ENCODE assay signal across 8 cellular contexts in genomic region chr7:100894860-100895700, GRCh38. TPM values are rescaled to one million over a fixed set of nuclear protein-coding genes. Genes with fewer than 3 reads are reported as not detected.
DNase-seq lines count a peak whose midpoint lies in the region; ATAC-seq, FAIRE-seq and TF ChIP-seq lines count a peak whose summit lies in the region.

No MANE protein-coding gene starts in this region.

- H4K20me1 ChIP-seq in GM12878 (ENCODE audit: control insufficient read depth, insufficient read depth): no peaks in the 10 kb centered on the region

- peaks cover 11% of the 10 kb centered on the region for H3K27me3 ChIP-seq in SJCRH30
- H3K27me3 ChIP-seq in GM12878 (replicated peaks in 1 of 2; ENCODE audit: control insufficient read depth in 2 of 2, insufficient read depth in 2 of 2, low read length in 1 of 2): peaks cover 6 to 7% of the 10 kb centered on the region in 2 experiments

- WGBS in GM12878 (ENCODE audit: insufficient coverage, insufficient replicate concordance, low lambda C conversion rate, missing lambda C conversion rate): 1% methylated on average over 34 of the region's 83 CpGs

- no peaks in the 10 kb centered on the region; the same call in 1 of the 2 replicates for H3K4me1 ChIP-seq in SJCRH30
- peaks cover 19% of the 10 kb centered on the region for H3K4me1 ChIP-seq in GM12878 (ENCODE audit: control insufficient read depth, insufficient read depth, low read length)

- CTCF ChIA-PET in GM12878 (lab: Yijun Ruan, JAX): interaction anchor here (1.0 to 2.5 kb wide), 10 partner anchors 20 to 299 kb away, joined by 3 to 17 read pairs (median 4); partner anchors contain the start of genes SLC12A9 and SRRT

- peak; percentile 72 for TF ChIP-seq RAD21 in GM12878 (IDR thresholded peaks at IDR 0.05; ENCODE audit: insufficient read depth, low read depth, low read length)

- POLR2A ChIA-PET in GM12878 (lab: Charles Lee): interaction anchor here (0.5 kb wide), 1 partner anchor 206 kb away, joined by 4 read pairs; no protein-coding TSS in a partner anchor

- SMC1A ChIA-PET in GM12878 (lab: Charles Lee; ENCODE audit: uncharacterized antibody, unreplicated experiment): interaction anchor here (1.4 to 1.9 kb wide), 3 partner anchors 163 to 249 kb away, joined by 3 to 5 read pairs (median 4); no protein-coding TSS in a partner anchor

- H3K27ac ChIP-seq in SJCRH30 (no peak overlapping the region), GM12878 (ENCODE audit: control insufficient read depth, insufficient read depth) (no peak overlapping the region)

- DNase-seq in NCI-H2196 (lab: John Stamatoyannopoulos, UW; ENCODE audit: unreplicated experiment) (peak; percentile 44), NCI-H2196 treated with DMSO at 0.1 percent for 48 hours (lab: John Stamatoyannopoulos, UW; ENCODE audit: unreplicated experiment) (no peak), SJCRH30 (peak; percentile 61 to 76), GM12878 (ENCODE audit: low read depth, low spot score) (no peak), iPS-NIHi11 (ENCODE audit: low spot score) (peak; percentile 80), GDM1 (lab: John Stamatoyannopoulos, UW) (no peak), sciatic nerve (ENCODE audit: low spot score) (no peak)
- DNase-seq in stimulated activated CD4-positive, alpha-beta T cell treated with anti-CD3 and anti-CD28 coated beads, Interleukin-15, amount 100 ng/mL, for 24 hours: peak; percentile 68

- intact Hi-C loops in GM12878 (cut with micrococcal nuclease; ENCODE audit: unreplicated experiment): loop anchor here (1.0 to 5.0 kb wide), 2 partner anchors 72 to 182 kb away; partner anchors contain the start of gene MUC12
- intact Hi-C loops in sciatic nerve (cut with DNase I): loop anchor here (5.0 kb wide), 1 partner anchor 162 kb away; no protein-coding TSS in a partner anchor

- peak; percentile 34 for ATAC-seq in GM12878
- no peak for ATAC-seq in sciatic nerve

- TF ChIP-seq EP300 in GM12878 (IDR thresholded peaks at IDR 0.05; ENCODE audit: borderline replicate concordance in 1 of 2, control insufficient read depth in 1 of 2, low read depth in 2 of 2, low read length in 2 of 2): no peak

- in situ Hi-C loops in GM12878 (cut with MboI): loop anchor here (5.0 kb wide), 1 partner anchor 162 kb away; no protein-coding TSS in a partner anchor

- H3K4me3 ChIP-seq in SJCRH30 (peak overlapping the region; percentile 50), GM12878 (peak overlapping the region; percentile 78)

- no TSS peak for BruUV-seq in GM12878 (replicated peaks; lab: Mats Ljungman, UMichigan)

- FAIRE-seq in GM12878 (lab: Jason Lieb, UNC): peak; percentile 27

- RAD21 ChIA-PET in GM12878 (lab: Charles Lee; ENCODE audit: unreplicated experiment): interaction anchor here (0.6 to 1.5 kb wide), 5 partner anchors 23 to 664 kb away, joined by 3 to 4 read pairs (median 3); partner anchors contain the start of gene SLC12A9

- H3K36me3 ChIP-seq in SJCRH30 (no peaks in the 10 kb centered on the region), GM12878 (ENCODE audit: control insufficient read depth in 2 of 2, insufficient read depth in 2 of 2, low read length in 1 of 2) (no peaks in the 10 kb centered on the region)

- no peak for TF ChIP-seq POLR2A in GM12878 (IDR thresholded peaks at IDR 0.05; ENCODE audit: low read depth, low read length)

- peak overlapping the region; percentile 27; the same call in 1 of the 2 replicates for H3K9ac ChIP-seq in GM12878 (ENCODE audit: control insufficient read depth, insufficient read depth, low read length)

- peak; percentile 72 to 91 (median 74) for TF ChIP-seq CTCF in GM12878 (IDR thresholded peaks at IDR 0.05 in 2 of 3, conservative IDR thresholded peaks at IDR 0.05 in 1 of 3; ENCODE audit: control insufficient read depth in 2 of 3, extremely low read depth in 1 of 3, insufficient read depth in 1 of 3, low read depth in 3 of 3, low read length in 3 of 3)

- H3K9me3 ChIP-seq in SJCRH30 (replicated peaks) (no peaks in the 10 kb centered on the region), GM12878 (replicated peaks; ENCODE audit: control insufficient read depth, insufficient read depth, low read length) (no peaks in the 10 kb centered on the region)

- no peaks in the 10 kb centered on the region for H3K79me2 ChIP-seq in GM12878 (ENCODE audit: control insufficient read depth, insufficient read depth, low read length)

- H2AFZ ChIP-seq in GM12878 (ENCODE audit: control insufficient read depth, low read depth, low read length): peak overlapping the region; percentile 58

- peak overlapping the region; percentile 82 for H3K4me2 ChIP-seq in GM12878 (ENCODE audit: control insufficient read depth, insufficient read depth)

RNA-seq across cellular contexts. Expression of gene ACHE, which starts 0.6 kb away (rescaled TPM):
- total RNA-seq in SJCRH30 (2014; rRNA removed; shearing (Covaris generic)): 1.3 and 1.5 TPM in 2 replicates
- 7.2 and 9.2 TPM in 2 replicates for total RNA-seq in GM12878 (2013; cell fraction: nucleolus; rRNA removed)
- total RNA-seq in GM12878 (2014; rRNA removed): 1.5 and 1.9 TPM in 2 replicates
- 0.72 and 0.74 TPM in 2 replicates for total RNA-seq in GM12878 (2014; rRNA removed; fragmentation: Illumina TruSeq; extraction: Trizol)
- 5.0 and 5.1 TPM in 2 replicates for total RNA-seq in GM12878 (2021)
- polyA plus RNA-seq in GM12878 (2011; ENCODE audit: low read depth): 0.52 TPM
- 0.97 and 2.3 TPM in 2 replicates for polyA plus RNA-seq in GM12878 (2011; rRNA removed)
- 1.5 and 2.4 TPM in 2 replicates for polyA plus RNA-seq in GM12878 (2011; cell fraction: cytosol; rRNA removed)
- 18.9 and 19.2 TPM in 2 replicates for polyA plus RNA-seq in GM12878 (2011; cell fraction: nucleus; rRNA removed)
- 2.8 and 3.2 TPM in 2 replicates for polyA plus RNA-seq in GM12878 (2012)
- polyA plus RNA-seq in GM12878 (2014; fragmentation: Illumina TruSeq; extraction: Trizol): 0.21 and 0.69 TPM in 2 replicates
- polyA plus RNA-seq in GM12878 (2014; fragmentation: Nextera tagmentation; extraction: Ambion mirVana): under 1 TPM in 1 of 2 experiments, not detected in 1; 0.07 TPM
- polyA plus RNA-seq in GM12878 (2014; rRNA removed): 4.5 and 6.7 TPM in 2 replicates
- polyA plus RNA-seq in GM12878 (2016; fragmentation: Nextera tagmentation; extraction: Ambion mirVana): 1 to 10 TPM; 2.3 to 2.5 TPM
- 0.59 and 1.2 TPM in 2 replicates for polyA minus RNA-seq in GM12878 (2011; rRNA and poly(A)+ RNA removed)
- 0.42 and 1.5 TPM in 2 replicates for polyA minus RNA-seq in GM12878 (2011; cell fraction: cytosol; rRNA and poly(A)+ RNA removed)
- 2.3 and 3.5 TPM in 2 replicates for polyA minus RNA-seq in GM12878 (2011; cell fraction: nucleus; rRNA and poly(A)+ RNA removed)
- 0.94 TPM for total RNA-seq in sciatic nerve

RNA-seq across cellular contexts. Expression of gene UFSP1, which starts 5.6 kb away (rescaled TPM):
- total RNA-seq in SJCRH30 (2014; rRNA removed; shearing (Covaris generic)): 5.5 and 6.1 TPM in 2 replicates
- 5.4 and 5.8 TPM in 2 replicates for total RNA-seq in GM12878 (2013; cell fraction: nucleolus; rRNA removed)
- total RNA-seq in GM12878 (2014; rRNA removed) (10.6 and 10.8 TPM in 2 replicates), GM12878 (2014; rRNA removed; fragmentation: Illumina TruSeq; extraction: Trizol) (1.3 and 1.6 TPM in 2 replicates), GM12878 (2021) (4.7 and 5.6 TPM in 2 replicates), sciatic nerve (2.9 TPM)
- polyA plus RNA-seq in GM12878 (2011; ENCODE audit: low read depth): not detected
- polyA plus RNA-seq in GM12878 (2011; rRNA removed) (0.20 and 0.96 TPM in 2 replicates), GM12878 (2014; fragmentation: Illumina TruSeq; extraction: Trizol) (0.48 and 0.75 TPM in 2 replicates), GM12878 (2014; fragmentation: Nextera tagmentation; extraction: Ambion mirVana) (under 1 TPM; 0.14 to 0.57 TPM), GM12878 (2014; rRNA removed) (7.2 and 9.7 TPM in 2 replicates), GM12878 (2016; fragmentation: Nextera tagmentation; extraction: Ambion mirVana) (1 to 10 TPM; 4.0 to 4.6 TPM)
- 0.43 and 1.2 TPM in 2 replicates for polyA plus RNA-seq in GM12878 (2011; cell fraction: cytosol; rRNA removed)
- 1.9 and 2.5 TPM in 2 replicates for polyA plus RNA-seq in GM12878 (2011; cell fraction: nucleus; rRNA removed)
- 1.0 and 1.2 TPM in 2 replicates for polyA plus RNA-seq in GM12878 (2012)
- 1.8 and 2.0 TPM in 2 replicates for polyA minus RNA-seq in GM12878 (2011; rRNA and poly(A)+ RNA removed)
- 1.2 TPM in 1 of 2 replicates, not detected in the other for polyA minus RNA-seq in GM12878 (2011; cell fraction: cytosol; rRNA and poly(A)+ RNA removed)
- 5.0 and 8.5 TPM in 2 replicates for polyA minus RNA-seq in GM12878 (2011; cell fraction: nucleus; rRNA and poly(A)+ RNA removed)

RNA-seq across cellular contexts. Expression of gene SRRT, which starts 20.2 kb away (rescaled TPM):
- 140 and 156 TPM in 2 replicates for total RNA-seq in SJCRH30 (2014; rRNA removed; shearing (Covaris generic))
- 86.6 and 97.1 TPM in 2 replicates for total RNA-seq in GM12878 (2013; cell fraction: nucleolus; rRNA removed)
- total RNA-seq in GM12878 (2014; rRNA removed) (94.0 and 104 TPM in 2 replicates), GM12878 (2014; rRNA removed; fragmentation: Illumina TruSeq; extraction: Trizol) (58.3 and 67.6 TPM in 2 replicates), GM12878 (2021) (230 and 254 TPM in 2 replicates), sciatic nerve (114 TPM)
- 170 TPM for polyA plus RNA-seq in GM12878 (2011; ENCODE audit: low read depth)
- polyA plus RNA-seq in GM12878 (2011; rRNA removed) (24.2 and 43.9 TPM in 2 replicates), GM12878 (2014; fragmentation: Illumina TruSeq; extraction: Trizol) (69.0 and 120 TPM in 2 replicates), GM12878 (2014; fragmentation: Nextera tagmentation; extraction: Ambion mirVana) (10 to 100 TPM; 11.1 to 33.6 TPM), GM12878 (2014; rRNA removed) (119 and 148 TPM in 2 replicates), GM12878 (2016; fragmentation: Nextera tagmentation; extraction: Ambion mirVana) (100 to 1,000 TPM; 187 to 189 TPM)
- 44.5 and 51.1 TPM in 2 replicates for polyA plus RNA-seq in GM12878 (2011; cell fraction: cytosol; rRNA removed)
- polyA plus RNA-seq in GM12878 (2011; cell fraction: nucleus; rRNA removed): 387 and 494 TPM in 2 replicates
- polyA plus RNA-seq in GM12878 (2012): 115 and 154 TPM in 2 replicates
- polyA minus RNA-seq in GM12878 (2011; rRNA and poly(A)+ RNA removed): 31.1 and 33.8 TPM in 2 replicates
- polyA minus RNA-seq in GM12878 (2011; cell fraction: cytosol; rRNA and poly(A)+ RNA removed): 38.4 and 40.6 TPM in 2 replicates
- 57.3 and 98.4 TPM in 2 replicates for polyA minus RNA-seq in GM12878 (2011; cell fraction: nucleus; rRNA and poly(A)+ RNA removed)

RNA-seq across cellular contexts. Expression of gene TRIP6, which starts 27.9 kb away (rescaled TPM):
- 42.1 and 49.3 TPM in 2 replicates for total RNA-seq in SJCRH30 (2014; rRNA removed; shearing (Covaris generic))
- 23.7 and 24.0 TPM in 2 replicates for total RNA-seq in GM12878 (2013; cell fraction: nucleolus; rRNA removed)
- 26.4 and 32.3 TPM in 2 replicates for total RNA-seq in GM12878 (2014; rRNA removed)
- total RNA-seq in GM12878 (2014; rRNA removed; fragmentation: Illumina TruSeq; extraction: Trizol): 15.4 and 16.2 TPM in 2 replicates
- 45.3 and 47.4 TPM in 2 replicates for total RNA-seq in GM12878 (2021)
- polyA plus RNA-seq in GM12878 (2011; ENCODE audit: low read depth): 10.0 TPM
- polyA plus RNA-seq in GM12878 (2011; rRNA removed): 14.2 and 21.3 TPM in 2 replicates
- 24.6 and 35.7 TPM in 2 replicates for polyA plus RNA-seq in GM12878 (2011; cell fraction: cytosol; rRNA removed)
- polyA plus RNA-seq in GM12878 (2011; cell fraction: nucleus; rRNA removed): 37.9 and 42.2 TPM in 2 replicates
- polyA plus RNA-seq in GM12878 (2012): 29.8 and 31.4 TPM in 2 replicates
- polyA plus RNA-seq in GM12878 (2014; fragmentation: Illumina TruSeq; extraction: Trizol): 1.7 and 8.5 TPM in 2 replicates
- polyA plus RNA-seq in GM12878 (2014; fragmentation: Nextera tagmentation; extraction: Ambion mirVana): 1 to 10 TPM; 2.5 to 7.1 TPM
- 36.6 and 40.3 TPM in 2 replicates for polyA plus RNA-seq in GM12878 (2014; rRNA removed)
- polyA plus RNA-seq in GM12878 (2016; fragmentation: Nextera tagmentation; extraction: Ambion mirVana): 10 to 100 TPM; 29.7 to 36.5 TPM
- 12.7 and 22.8 TPM in 2 replicates for polyA minus RNA-seq in GM12878 (2011; rRNA and poly(A)+ RNA removed)
- 7.1 and 9.1 TPM in 2 replicates for polyA minus RNA-seq in GM12878 (2011; cell fraction: cytosol; rRNA and poly(A)+ RNA removed)
- 12.3 and 19.0 TPM in 2 replicates for polyA minus RNA-seq in GM12878 (2011; cell fraction: nucleus; rRNA and poly(A)+ RNA removed)
- 62.6 TPM for total RNA-seq in sciatic nerve

RNA-seq across cellular contexts. Expression of gene SLC12A9, which starts 42.6 kb away (rescaled TPM):
- total RNA-seq in SJCRH30 (2014; rRNA removed; shearing (Covaris generic)): 12.2 and 15.0 TPM in 2 replicates
- 21.5 and 26.6 TPM in 2 replicates for total RNA-seq in GM12878 (2013; cell fraction: nucleolus; rRNA removed)
- total RNA-seq in GM12878 (2014; rRNA removed): 11.1 and 16.7 TPM in 2 replicates
- 5.5 and 6.3 TPM in 2 replicates for total RNA-seq in GM12878 (2014; rRNA removed; fragmentation: Illumina TruSeq; extraction: Trizol)
- total RNA-seq in GM12878 (2021): 16.5 and 18.5 TPM in 2 replicates
- 3.9 TPM for polyA plus RNA-seq in GM12878 (2011; ENCODE audit: low read depth)
- 8.6 and 15.3 TPM in 2 replicates for polyA plus RNA-seq in GM12878 (2011; rRNA removed)
- polyA plus RNA-seq in GM12878 (2011; cell fraction: cytosol; rRNA removed): 14.5 and 20.6 TPM in 2 replicates
- 53.9 and 65.6 TPM in 2 replicates for polyA plus RNA-seq in GM12878 (2011; cell fraction: nucleus; rRNA removed)
- polyA plus RNA-seq in GM12878 (2012): 11.3 and 13.5 TPM in 2 replicates
- 4.3 and 10.9 TPM in 2 replicates for polyA plus RNA-seq in GM12878 (2014; fragmentation: Illumina TruSeq; extraction: Trizol)
- polyA plus RNA-seq in GM12878 (2014; fragmentation: Nextera tagmentation; extraction: Ambion mirVana): under 1 TPM; 0.24 to 0.35 TPM
- polyA plus RNA-seq in GM12878 (2014; rRNA removed): 18.5 and 24.3 TPM in 2 replicates
- polyA plus RNA-seq in GM12878 (2016; fragmentation: Nextera tagmentation; extraction: Ambion mirVana): 1 to 10 TPM; 5.0 to 7.8 TPM
- polyA minus RNA-seq in GM12878 (2011; rRNA and poly(A)+ RNA removed): 7.6 and 16.3 TPM in 2 replicates
- polyA minus RNA-seq in GM12878 (2011; cell fraction: cytosol; rRNA and poly(A)+ RNA removed): 5.8 and 6.3 TPM in 2 replicates
- polyA minus RNA-seq in GM12878 (2011; cell fraction: nucleus; rRNA and poly(A)+ RNA removed): 7.0 and 10.4 TPM in 2 replicates
- 28.7 TPM for total RNA-seq in sciatic nerve

Comparison
In these comparisons a context has a peak if more than half of its experiments do, and no peak if none do; other contexts are left out.
1. DNase-seq: peak in NCI-H2196 (single experiment), SJCRH30 (2 of 2), iPS-NIHi11 (single experiment) and stimulated activated CD4-positive, alpha-beta T cell treated with anti-CD3 and anti-CD28 coated beads, Interleukin-15, amount 100 ng/mL, for 24 hours (single experiment); none in NCI-H2196 treated with DMSO at 0.1 percent for 48 hours (single experiment), GM12878 (single experiment), GDM1 (single experiment) and sciatic nerve (single experiment).